In the genomic region with DNA sequence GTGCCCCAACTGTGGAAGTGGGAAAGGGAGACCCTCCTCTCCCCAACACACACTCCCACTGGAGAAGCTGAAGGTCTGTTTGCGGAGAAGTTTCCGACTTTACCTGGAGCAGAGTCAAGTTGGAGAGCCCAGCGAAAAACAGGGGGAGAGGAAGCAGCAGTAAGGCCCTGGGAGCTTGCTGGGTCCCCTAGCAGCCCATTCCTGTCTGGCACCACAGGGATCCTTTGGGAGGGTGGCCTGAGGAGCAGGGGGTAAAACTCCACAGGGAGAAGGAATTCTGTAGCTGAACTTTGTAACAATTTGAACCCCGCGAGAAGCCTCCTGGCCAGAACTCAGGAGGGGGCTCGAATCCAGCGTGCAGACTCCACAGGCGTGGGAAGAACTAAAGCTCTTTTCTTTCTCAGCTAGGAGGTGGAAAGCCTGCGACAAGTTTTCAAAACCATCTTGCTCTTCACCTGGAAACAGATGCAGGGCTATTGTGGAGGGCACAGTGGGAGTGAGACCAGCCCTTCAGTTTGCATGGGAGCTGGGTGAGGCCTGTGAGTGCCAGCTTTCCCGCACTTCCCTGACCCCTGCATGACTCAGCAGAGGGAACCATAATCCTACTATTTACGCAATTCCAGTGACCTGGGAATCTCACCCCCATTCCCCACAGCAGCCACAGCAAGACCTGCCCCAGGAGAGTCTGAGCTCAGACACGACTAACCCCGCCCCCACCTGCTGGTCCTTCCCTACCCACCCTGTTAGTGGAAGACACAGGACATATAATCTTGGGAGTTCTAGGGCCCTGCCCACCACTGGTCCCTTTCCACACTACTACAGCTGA, we compare ENCODE assay signal across 9 cellular contexts. TPM values are rescaled to one million over a fixed set of nuclear protein-coding genes. Genes with fewer than 3 reads are reported as not detected.
DNase-seq lines count a peak whose midpoint lies in the region; ATAC-seq and TF ChIP-seq lines count a peak whose summit lies in the region.
"Had no signal": no experiment of that assay in that cellular context is flagged by ENCODE, and none has a peak within 500 bp of the region (broad histone marks: within the 10 kb centered on the region; RNA-seq: fewer than 3 reads in every experiment).

No MANE protein-coding gene starts in this region.

- no peak for DNase-seq in AG04450 (ENCODE audit: low read depth, low spot score)
- DNase-seq in M059J (ENCODE audit: low read depth): peak; percentile 84
- no peak for DNase-seq in NCI-H2227 treated with DMSO at 0.1 percent for 48 hours (lab: John Stamatoyannopoulos, UW)
- DNase-seq: NCI-H510A had no signal

- CTCF ChIA-PET in AG04450 (lab: Charles Lee): interaction anchor here (0.6 to 2.2 kb wide), 5 partner anchors 19 to 86 kb away, joined by 3 to 13 read pairs (median 6); no protein-coding TSS in a partner anchor

- H3K4me1 ChIP-seq in muscle layer of duodenum (ENCODE audit: control insufficient read depth in 1 of 2, insufficient read depth in 2 of 2, low read length in 2 of 2): peaks cover 7 to 20% of the 10 kb centered on the region in 2 donors

- H3K4me3 Mint-ChIP-seq in dendritic cell treated with granulocyte-macrophage colony-stimulating factor and Interleukin-4, amounts not matched to agents 40 ng/mL and 50 ng/mL, for 4 days: peak overlapping the region; percentile 20

- H3K27me3 Mint-ChIP-seq in dendritic cell treated with granulocyte-macrophage colony-stimulating factor and Interleukin-4, amounts not matched to agents 40 ng/mL and 50 ng/mL, for 4 days: no peaks in the 10 kb centered on the region

- no peak for TF ChIP-seq CTCF in AG04450 (IDR thresholded peaks at IDR 0.05; ENCODE audit: low read depth, low read length)

- H3K4me1 Mint-ChIP-seq in dendritic cell treated with granulocyte-macrophage colony-stimulating factor and Interleukin-4, amounts not matched to agents 40 ng/mL and 50 ng/mL, for 4 days (ENCODE audit: low read depth): peaks cover 74% of the 10 kb centered on the region

- H3K36me3 Mint-ChIP-seq in dendritic cell treated with granulocyte-macrophage colony-stimulating factor and Interleukin-4, amounts not matched to agents 40 ng/mL and 50 ng/mL, for 4 days (ENCODE audit: low read depth): peaks cover 5% of the 10 kb centered on the region

- H3K9me3 Mint-ChIP-seq in dendritic cell treated with granulocyte-macrophage colony-stimulating factor and Interleukin-4, amounts not matched to agents 40 ng/mL and 50 ng/mL, for 4 days: peaks cover 5% of the 10 kb centered on the region

- H3K36me3 ChIP-seq in muscle layer of duodenum (ENCODE audit: control insufficient read depth in 1 of 2, insufficient read depth in 2 of 2, low read length in 2 of 2): no peaks in the 10 kb centered on the region

- peak overlapping the region; percentile 90 for H3K27ac Mint-ChIP-seq in dendritic cell treated with granulocyte-macrophage colony-stimulating factor and Interleukin-4, amounts not matched to agents 40 ng/mL and 50 ng/mL, for 4 days

- no peaks in the 10 kb centered on the region; the same call in 1 of the 2 replicates for H3K9me3 ChIP-seq in AG04450 (ENCODE audit: control insufficient read depth, insufficient read depth, low read length)
- no peaks in the 10 kb centered on the region for H3K9me3 ChIP-seq in muscle layer of duodenum (ENCODE audit: control insufficient read depth in 1 of 2, low read length in 2 of 2)

- peaks cover 10% of the 10 kb centered on the region for H3K27me3 ChIP-seq in AG04450 (ENCODE audit: control insufficient read depth, insufficient read depth, low read length)
- H3K27me3 ChIP-seq in muscle layer of duodenum (ENCODE audit: low read depth, low read length): no peaks in the 10 kb centered on the region

- POLR2A ChIA-PET in AG04450 (lab: Yijun Ruan, JAX): interaction anchor here (1.5 kb wide), 1 partner anchor 36 kb away, joined by 5 read pairs; a partner anchor contains a TSS

- ATAC-seq in GM21381 (IDR thresholded peaks at IDR 0.05; ENCODE audit: unreplicated experiment) (no peak), GM19397 (IDR thresholded peaks at IDR 0.05; ENCODE audit: unreplicated experiment) (no peak), HG03095 (IDR thresholded peaks at IDR 0.05; ENCODE audit: unreplicated experiment) (no peak)

- H3K27ac ChIP-seq in AG04450 (ENCODE audit: low read depth, low read length) (peak overlapping the region; percentile 81), muscle layer of duodenum (ENCODE audit: low read length) (peak overlapping the region; percentile 79)

- H3K4me3 ChIP-seq in AG04450 (ENCODE audit: low read depth, low read length) (no peak overlapping the region), muscle layer of duodenum (ENCODE audit: low read depth in 1 of 2, low read length in 2 of 2) (peak overlapping the region; percentile 48 to 75)

- intact Hi-C loops in dendritic cell treated with granulocyte-macrophage colony-stimulating factor and Interleukin-4, amounts not matched to agents 40 ng/mL and 50 ng/mL, for 4 days (cut with micrococcal nuclease): no loop called here

RNA-seq across cellular contexts. Expression of a gene that starts 25.8 kb away (rescaled TPM):
- 4.3 and 5.0 TPM in 2 replicates for polyA plus RNA-seq in AG04450 (2011; rRNA removed)
- polyA minus RNA-seq in AG04450 (2011; rRNA and poly(A)+ RNA removed): 4.4 and 6.6 TPM in 2 replicates
- 4.1 and 6.8 TPM in 2 replicates for total RNA-seq in M059J (2014; rRNA removed; shearing (Covaris generic))

RNA-seq across cellular contexts. Expression of a gene that starts 35.6 kb away (rescaled TPM):
- polyA plus RNA-seq in AG04450 (2011; rRNA removed): 17.7 and 22.4 TPM in 2 replicates
- polyA minus RNA-seq in AG04450 (2011; rRNA and poly(A)+ RNA removed): 7.1 and 8.9 TPM in 2 replicates
- total RNA-seq in M059J (2014; rRNA removed; shearing (Covaris generic)): 1.5 and 3.9 TPM in 2 replicates
